Comparison of ENCODE assay signal across 1 cellular context in genomic region chr7:30019387-30019786, GRCh38.
A peak's percentile ranks its signal among the peaks of the same experiment; 100 is the strongest.
TF ChIP-seq lines count a peak whose summit lies in the region.

No MANE protein-coding gene starts in this region.

TF ChIP-seq in HepG2, 621 proteins besides CTCF, POLR2A, EP300 and RAD21:
- TF ChIP-seq KDM1A (CRISPR knock-in tag; IDR thresholded peaks at IDR 0.05) (no peak), STAG1 (CRISPR knock-in tag; IDR thresholded peaks at IDR 0.05) (peak; percentile 11; the same call in 1 of the 2 replicates)
